Comparison of ENCODE assay signal across 1 cellular context in genomic region chr7:74119831-74120230, GRCh38.
TF ChIP-seq lines count a peak whose summit lies in the region.

No MANE protein-coding gene starts in this region.

TF ChIP-seq in WTC11, 78 proteins besides CTCF, POLR2A, EP300 and RAD21 (continued from another document):
- TF ChIP-seq FOXP4 (CRISPR knock-in tag; IDR thresholded peaks at IDR 0.05): no peak
TF ChIP-seq in WTC11: peak in this region for 0.
